15 cellular contexts compared by ENCODE assay signal in genomic region chr11:33694346-33695050, GRCh38. TPM values are rescaled to one million over a fixed set of nuclear protein-coding genes. Genes with fewer than 3 reads are reported as not detected.
DNase-seq lines count a peak whose midpoint lies in the region; ATAC-seq and TF ChIP-seq lines count a peak whose summit lies in the region.
"Had no signal": no experiment of that assay in that cellular context is flagged by ENCODE, and none has a peak within 500 bp of the region (broad histone marks: within the 10 kb centered on the region; RNA-seq: fewer than 3 reads in every experiment).

No MANE protein-coding gene starts in this region.

- H3K9me3 Mint-ChIP-seq in GM23338, result no peaks in the 10 kb centered on the region; the same call in 2 of the 3 replicates
- no peaks in the 10 kb centered on the region for H3K9me3 Mint-ChIP-seq in stimulated activated naive CD8-positive, alpha-beta T cell treated with anti-CD3 and anti-CD28 coated beads, Interleukin-15, amount 100 ng/mL, for 72 hours
- H3K9me3 Mint-ChIP-seq: activated CD4-positive, alpha-beta T cell treated with anti-CD3 and anti-CD28 coated beads, Interleukin-2, amount 10 ng/mL, durations not matched to agents 7 days and 5 days; activated T-helper 2 cell treated with anti-CD3 and anti-CD28 coated beads, Interferon-gamma antibody, Interleukin-2, Interleukin-4, amounts not matched to agents 10 μg/mL and 5 μg/mL and 100 μg/mL, durations not matched to agents 14 hours and 24 hours and 36 hours; CD8-positive, alpha-beta T cell; stimulated activated naive CD8-positive, alpha-beta T cell treated with anti-CD3 and anti-CD28 coated beads, Interleukin-15, Interleukin-2, amounts not matched to agents 100 ng/mL and 50 ng/mL, for 24 hours had no signal

- no peaks in the 10 kb centered on the region for H3K79me2 ChIP-seq in GM23338 (replicated peaks; ENCODE audit: insufficient read depth)

- 0 out of 2 replicates have a peak, but pooled peaks cover 4% of the 10 kb centered on the region for H3K9me2 ChIP-seq in GM23338 (ENCODE audit: insufficient read depth)

- H3K4me3 ChIP-seq in GM23338 (no peak overlapping the region), epithelial cell of proximal tubule (ENCODE audit: low read depth, low read length) (peak overlapping the region; percentile 74), psoas muscle (no peak overlapping the region)

- no peaks in the 10 kb centered on the region for H3F3A ChIP-seq in GM23338 (replicated peaks; ENCODE audit: low read depth)

- H3K4me1 ChIP-seq in GM23338 (ENCODE audit: insufficient read depth), result peaks cover 29% of the 10 kb centered on the region
- H3K4me1 ChIP-seq in psoas muscle, result peaks cover 31% of the 10 kb centered on the region

- H3K27ac ChIP-seq in GM23338 (ENCODE audit: low read depth), result no peak overlapping the region
- H3K27ac ChIP-seq in psoas muscle, result peak overlapping the region; percentile 42
- H3K27ac ChIP-seq: brain microvascular endothelial cell had no signal

- intact Hi-C loops in psoas muscle (cut with DNase I), result loop anchor here in 1 of 2 donors (10.0 kb wide), 1 partner anchor 530 kb away; the partner anchor contains the start of gene CSTF3

- H3K36me3 ChIP-seq in GM23338 (ENCODE audit: insufficient read depth), result no peaks in the 10 kb centered on the region
- no peaks in the 10 kb centered on the region for H3K36me3 ChIP-seq in psoas muscle (ENCODE audit: insufficient read depth in 1 of 2, low read depth in 1 of 2)
- H3K36me3 ChIP-seq: brain microvascular endothelial cell had no signal

- TF ChIP-seq CTCF in GM23338 (conservative IDR thresholded peaks at IDR 0.05; ENCODE audit: low read depth in 2 of 2) (no peak), epithelial cell of proximal tubule (conservative IDR thresholded peaks at IDR 0.05; ENCODE audit: low read depth, low read length) (no peak), psoas muscle (IDR thresholded peaks at IDR 0.05) (no peak)

- H3K27me3 ChIP-seq in GM23338 (ENCODE audit: insufficient read depth), result peaks cover 5% of the 10 kb centered on the region
- no peaks in the 10 kb centered on the region for H3K27me3 ChIP-seq in psoas muscle (ENCODE audit: insufficient read depth in 3 of 3, low read length in 2 of 3)
- H3K27me3 ChIP-seq: brain microvascular endothelial cell had no signal

- H3K27ac Mint-ChIP-seq in GM23338, result no peak overlapping the region
- no peak overlapping the region for H3K27ac Mint-ChIP-seq in stimulated activated naive CD8-positive, alpha-beta T cell treated with anti-CD3 and anti-CD28 coated beads, Interleukin-15, amount 100 ng/mL, for 72 hours
- H3K27ac Mint-ChIP-seq: activated CD4-positive, alpha-beta T cell treated with anti-CD3 and anti-CD28 coated beads, Interleukin-2, amount 10 ng/mL, durations not matched to agents 7 days and 5 days; activated T-helper 2 cell treated with anti-CD3 and anti-CD28 coated beads, Interferon-gamma antibody, Interleukin-2, Interleukin-4, amounts not matched to agents 10 μg/mL and 5 μg/mL and 100 μg/mL, durations not matched to agents 14 hours and 24 hours and 36 hours; CD8-positive, alpha-beta T cell; stimulated activated naive CD8-positive, alpha-beta T cell treated with anti-CD3 and anti-CD28 coated beads, Interleukin-15, Interleukin-2, amounts not matched to agents 100 ng/mL and 50 ng/mL, for 24 hours had no signal

- WGBS in psoas muscle, 3 donors, result 74 to 75% (median 74%) methylated on average over 4 of the region's 4 CpGs

- no peaks in the 10 kb centered on the region for H3K9me3 ChIP-seq in psoas muscle

- peak overlapping the region; percentile 66; the same call in 1 of the 2 replicates for H2AFZ ChIP-seq in GM23338

- DNase-seq in GM23338 (ENCODE audit: low spot score), result no peak
- DNase-seq in NCI-H2171 (lab: John Stamatoyannopoulos, UW), result peak; percentile 80
- DNase-seq in epithelial cell of proximal tubule (ENCODE audit: low read depth), result no peak
- DNase-seq in psoas muscle, result no peak
- DNase-seq in NCI-H1417 treated with DMSO at 0.1 percent for 48 hours (lab: John Stamatoyannopoulos, UW), result no peak
- no peak for DNase-seq in stimulated activated naive CD8-positive, alpha-beta T cell treated with anti-CD3 and anti-CD28 coated beads, Interleukin-15, amount 100 ng/mL, for 72 hours
- DNase-seq: activated CD4-positive, alpha-beta T cell treated with anti-CD3 and anti-CD28 coated beads, Interleukin-2, amount 10 ng/mL, durations not matched to agents 7 days and 5 days; brain microvascular endothelial cell; CD8-positive, alpha-beta T cell had no signal

- no peak overlapping the region for H3K4me3 Mint-ChIP-seq in GM23338
- H3K4me3 Mint-ChIP-seq in stimulated activated naive CD8-positive, alpha-beta T cell treated with anti-CD3 and anti-CD28 coated beads, Interleukin-15, amount 100 ng/mL, for 72 hours, result no peak overlapping the region
- H3K4me3 Mint-ChIP-seq: activated CD4-positive, alpha-beta T cell treated with anti-CD3 and anti-CD28 coated beads, Interleukin-2, amount 10 ng/mL, durations not matched to agents 7 days and 5 days; CD8-positive, alpha-beta T cell; stimulated activated naive CD8-positive, alpha-beta T cell treated with anti-CD3 and anti-CD28 coated beads, Interleukin-15, Interleukin-2, amounts not matched to agents 100 ng/mL and 50 ng/mL, for 24 hours had no signal

- H3K27me3 Mint-ChIP-seq in GM23338 (ENCODE audit: insufficient read depth, low read depth, poor library complexity), result peaks cover 2% of the 10 kb centered on the region
- H3K27me3 Mint-ChIP-seq in stimulated activated naive CD8-positive, alpha-beta T cell treated with anti-CD3 and anti-CD28 coated beads, Interleukin-15, amount 100 ng/mL, for 72 hours, result peaks cover 13% of the 10 kb centered on the region

- H4K20me1 ChIP-seq in GM23338 (replicated peaks; ENCODE audit: insufficient read depth), result no peaks in the 10 kb centered on the region

- H3K4me2 ChIP-seq in GM23338, result no peak overlapping the region

- H3K4me1 Mint-ChIP-seq in GM23338, result peaks cover 36% of the 10 kb centered on the region
- H3K4me1 Mint-ChIP-seq in stimulated activated naive CD8-positive, alpha-beta T cell treated with anti-CD3 and anti-CD28 coated beads, Interleukin-15, amount 100 ng/mL, for 72 hours, result peaks cover 7% of the 10 kb centered on the region

- H3K36me3 Mint-ChIP-seq in GM23338 (ENCODE audit: low read depth), result no peaks in the 10 kb centered on the region
- H3K36me3 Mint-ChIP-seq: CD8-positive, alpha-beta T cell had no signal

- ATAC-seq in GM23338 (no peak), psoas muscle (peak in 1 of 4 donors; percentile 15), HG02840 (IDR thresholded peaks at IDR 0.05; ENCODE audit: low FRiP score, unreplicated experiment) (no peak)
- ATAC-seq in stimulated activated naive CD8-positive, alpha-beta T cell treated with anti-CD3 and anti-CD28 coated beads, Interleukin-15, amount 100 ng/mL, for 72 hours, result no peak
- ATAC-seq: CD8-positive, alpha-beta T cell had no signal

RNA-seq across cellular contexts. Expression of gene C11orf91, which starts 6.1 kb away (rescaled TPM):
- not detected in 2 replicates for total RNA-seq in GM23338 (2014; rRNA removed; shearing (Covaris generic))
- polyA plus RNA-seq in GM23338 (2016; fragmentation: Nextera tagmentation; extraction: Ambion mirVana), result not detected in 2 replicates
- total RNA-seq in epithelial cell of proximal tubule, result not detected in 2 replicates
- under 1 TPM in 3 of 4 donors, not detected in 1; 0.49 to 0.87 (median 0.53) TPM for total RNA-seq in psoas muscle
- under 1 TPM in 1 of 3 donors, not detected in 2; 0.14 TPM for polyA plus RNA-seq in psoas muscle
- total RNA-seq: activated T-helper 2 cell treated with anti-CD3 and anti-CD28 coated beads, Interferon-gamma antibody, Interleukin-2, Interleukin-4, amounts not matched to agents 10 μg/mL and 5 μg/mL and 100 μg/mL, durations not matched to agents 14 hours and 24 hours and 36 hours; H4; HT-29; mononuclear cell had no signal

RNA-seq across cellular contexts. Expression of gene CD59, which starts 41.7 kb away (rescaled TPM):
- total RNA-seq in GM23338 (2014; rRNA removed; shearing (Covaris generic)), result 41.5 and 61.5 TPM in 2 replicates
- polyA plus RNA-seq in GM23338 (2016; fragmentation: Nextera tagmentation; extraction: Ambion mirVana) (73.9 and 86.6 TPM in 2 replicates), psoas muscle (100 to 1,000 TPM; 423 to 754 (median 450) TPM)
- total RNA-seq in epithelial cell of proximal tubule (427 and 615 TPM in 2 replicates), psoas muscle (100 to 1,000 TPM; 548 to 930 (median 580) TPM)
